Comparison of ENCODE assay signal across 22 cellular contexts in the genomic region with DNA sequence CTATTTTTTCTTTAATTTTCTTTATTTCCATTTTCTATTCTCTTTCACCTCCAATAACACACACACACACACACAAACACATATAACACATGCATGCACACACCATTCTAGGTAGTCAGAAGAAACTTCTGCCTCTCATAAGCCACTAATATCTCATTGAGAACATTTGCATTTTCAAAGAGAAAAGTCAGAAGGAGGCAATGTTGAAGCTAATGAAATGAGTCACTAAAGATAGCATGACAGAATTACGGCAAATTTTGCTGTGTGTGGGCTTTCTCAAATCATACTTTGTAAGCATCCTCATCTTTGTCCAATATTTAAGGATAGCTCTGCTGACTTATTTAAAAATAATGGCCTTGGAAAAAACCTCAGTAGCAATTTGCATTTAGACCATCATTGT.
A peak's percentile ranks its signal among the peaks of the same experiment; 100 is the strongest.
DNase-seq lines count a peak whose midpoint lies in the region; ATAC-seq and TF ChIP-seq lines count a peak whose summit lies in the region.
"Had no signal": no experiment of that assay in that cellular context is flagged by ENCODE, and none has a peak within 500 bp of the region (broad histone marks: within the 10 kb centered on the region; RNA-seq: fewer than 3 reads in every experiment).

No MANE protein-coding gene starts in this region.

- DNase-seq in GM06990 (ENCODE audit: extremely low read depth, insufficient read length) (peak; percentile 59), left cardiac atrium (no peak), COLO668 (lab: John Stamatoyannopoulos, UW; ENCODE audit: unreplicated experiment) (no peak), ascending aorta (ENCODE audit: low spot score in 2 of 2) (no peak)
- DNase-seq: activated CD4-positive, alpha-beta T cell treated with anti-CD3 and anti-CD28 coated beads, Interleukin-2, amount 50 U/mL, for 4 hours; activated naive CD4-positive, alpha-beta T cell; activated T-cell treated with anti-CD3 and anti-CD28 coated beads for 4 hours; amygdala; central memory CD4-positive, alpha-beta T cell; erythroblast; Karpas-422; NCI-H1048; NCI-H2029 treated with DMSO at 0.1 percent for 48 hours; Right ventricle myocardium superior had no signal

- H3K36me3 ChIP-seq in GM06990 (ENCODE audit: control insufficient read depth, insufficient read depth, low read length), result no peaks in the 10 kb centered on the region
- no peaks in the 10 kb centered on the region for H3K36me3 ChIP-seq in ascending aorta
- H3K36me3 ChIP-seq: thoracic aorta had no signal

- H3K4me3 ChIP-seq in GM06990 (replicated peaks; ENCODE audit: low read depth, low read length) (no peak overlapping the region), ascending aorta (no peak overlapping the region)
- H3K4me3 ChIP-seq: thoracic aorta had no signal

- H3K9me3 ChIP-seq in ascending aorta, result no peaks in the 10 kb centered on the region
- H3K9me3 ChIP-seq: thoracic aorta had no signal

- TF ChIP-seq CTCF in GM06990 (IDR thresholded peaks at IDR 0.05; ENCODE audit: insufficient read depth, low read length, poor library complexity, severe bottlenecking) (no peak), ascending aorta (IDR thresholded peaks at IDR 0.05) (no peak)

- H3K27me3 ChIP-seq in GM06990 (replicated peaks; ENCODE audit: control insufficient read depth, insufficient read depth, low read length) (no peaks in the 10 kb centered on the region), ascending aorta (no peaks in the 10 kb centered on the region)

- peak; percentile 29 for ATAC-seq in GM19025 (IDR thresholded peaks at IDR 0.05; ENCODE audit: low read depth, unreplicated experiment)
- ATAC-seq in HG02642 (IDR thresholded peaks at IDR 0.05; ENCODE audit: poor library complexity, unreplicated experiment), result peak; percentile 52
- peak; percentile 57 for ATAC-seq in HG03342 (IDR thresholded peaks at IDR 0.05; ENCODE audit: unreplicated experiment)
- ATAC-seq in left cardiac atrium, result no peak
- no peak for ATAC-seq in GM21447 (IDR thresholded peaks at IDR 0.05; ENCODE audit: unreplicated experiment)
- ATAC-seq: left lobe of liver had no signal

- no peak overlapping the region for H3K27ac ChIP-seq in ascending aorta
- H3K27ac ChIP-seq: 22Rv1, thoracic aorta, VCaP had no signal

- intact Hi-C loops in left cardiac atrium (cut with DNase I), result no loop called here
- intact Hi-C loops in ascending aorta (cut with DNase I), result no loop called here

- H3K4me1 ChIP-seq in ascending aorta, result no peaks in the 10 kb centered on the region

Comparison
In these comparisons a context has a peak if more than half of its experiments do, and no peak if none do; other contexts are left out.
1. ATAC-seq: peak in GM19025 (single experiment), HG02642 (single experiment) and HG03342 (single experiment); none in left cardiac atrium (0 of 2) and GM21447 (single experiment).